In genomic region chr17:2697611-2698162, GRCh38 we compare ENCODE assay signal across 25 cellular contexts. TPM values are rescaled to one million over a fixed set of nuclear protein-coding genes. Genes with fewer than 3 reads are reported as not detected.
DNase-seq lines count a peak whose midpoint lies in the region; ATAC-seq, FAIRE-seq and TF ChIP-seq lines count a peak whose summit lies in the region.
"Had no signal": no experiment of that assay in that cellular context is flagged by ENCODE, and none has a peak within 500 bp of the region (broad histone marks: within the 10 kb centered on the region; RNA-seq: fewer than 3 reads in every experiment).

No MANE protein-coding gene starts in this region.

- TF ChIP-seq EP300 in HepG2 (IDR thresholded peaks at IDR 0.05; ENCODE audit: low read depth in 2 of 2, low read length in 2 of 2) = no peak
- no peak for TF ChIP-seq EP300 in HepG2 (CRISPR knock-in tag; IDR thresholded peaks at IDR 0.05; ENCODE audit: borderline replicate concordance)

- ATAC-seq in Right ventricle myocardium superior (ENCODE audit: poor library complexity) = no peak
- no peak for ATAC-seq in RWPE2 (ENCODE audit: low read depth)
- no peak for ATAC-seq in HepG2
- no peak for ATAC-seq in left lobe of liver
- ATAC-seq: CD8-positive, alpha-beta T cell had no signal

- H4K20me1 ChIP-seq in HepG2 (ENCODE audit: insufficient read depth, low read length) = no peaks in the 10 kb centered on the region

- 0 out of 4 replicates have a peak, but pooled peaks of 1 of the 2 experiments have one; percentile 8 for TF ChIP-seq POLR2A in HepG2 (IDR thresholded peaks at IDR 0.05; ENCODE audit: insufficient read depth in 1 of 2, low read depth in 2 of 2, low read length in 2 of 2)

- in situ Hi-C loops in HepG2 (cut with HindIII; ENCODE audit: extremely low pct_ligation_motif_present, low pct_unique_long_range_greater_than_20kb) = no loop called here

- CTCF ChIA-PET in HepG2 (lab: Yijun Ruan, JAX; ENCODE audit: low intra/inter-chr PET ratio, low total read pairs) = no interaction called here

- intact Hi-C loops in Right ventricle myocardium superior (cut with DNase I) (no loop called here), HepG2 (cut with micrococcal nuclease; ENCODE audit: unreplicated experiment) (no loop called here)

- H3K79me2 ChIP-seq in HepG2 (ENCODE audit: insufficient read depth, low read length) = no peaks in the 10 kb centered on the region

- POLR2A ChIA-PET in HepG2 (lab: Yijun Ruan, JAX) = interaction anchor here (1.8 kb wide), 1 partner anchor 13 kb away, joined by 6 read pairs; no protein-coding TSS in a partner anchor

- no peak overlapping the region for H3K9ac ChIP-seq in HepG2 (ENCODE audit: insufficient read depth, low read depth, low read length)
- H3K9ac ChIP-seq: neural progenitor cell had no signal

- peak; percentile 33 for DNase-seq in Right ventricle myocardium superior
- no peak for DNase-seq in right atrium auricular region (ENCODE audit: low spot score)
- peak; percentile 62 for DNase-seq in RWPE2 (ENCODE audit: low spot score)
- no peak for DNase-seq in HepG2 (ENCODE audit: low spot score)
- peak; percentile 41 for DNase-seq in ureter (ENCODE audit: low spot score)
- no peak for DNase-seq in T-helper 2 cell
- no peak for DNase-seq in kidney glomerular epithelial cell (lab: John Stamatoyannopoulos, UW)
- DNase-seq in left lobe of liver (ENCODE audit: low spot score) = no peak
- DNase-seq: activated CD4-positive, CD25-positive, alpha-beta regulatory T cell treated with anti-CD3 and anti-CD28 coated beads, Interleukin-2, amount 50 U/mL, for 72 hours; activated gamma-delta T cell treated with Interleukin-2 at 50 U/mL for 16 hours; CD8-positive, alpha-beta T cell; cortex of kidney; foreskin fibroblast; Kasumi-1; NCI-H1105 treated with DMSO at 0.1 percent for 48 hours; NCI-H2171 treated with DMSO at 0.1 percent for 48 hours; OCI-M1; retina; stimulated activated CD4-positive, alpha-beta T cell treated with anti-CD3 and anti-CD28 coated beads, Interleukin-15, amount 100 ng/mL, for 24 hours; stimulated activated naive CD4-positive, alpha-beta T cell had no signal

- H3K27ac ChIP-seq in right atrium auricular region (no peak overlapping the region), RWPE2 (ENCODE audit: poor library complexity, severe bottlenecking) (no peak overlapping the region), HepG2 (ENCODE audit: extremely low read length, insufficient read depth, low read length) (no peak overlapping the region)
- H3K27ac ChIP-seq: neural progenitor cell had no signal

- no TSS peak for BruUV-seq in HepG2 (replicated peaks; lab: Mats Ljungman, UMichigan)

- H3K9me3 ChIP-seq in right atrium auricular region (no peaks in the 10 kb centered on the region), RWPE2 (ENCODE audit: severe bottlenecking) (no peaks in the 10 kb centered on the region), HepG2 (ENCODE audit: low read length) (no peaks in the 10 kb centered on the region)

- no peak overlapping the region for H3K4me3 ChIP-seq in right atrium auricular region
- no peak overlapping the region for H3K4me3 ChIP-seq in RWPE2 (ENCODE audit: severe bottlenecking)
- H3K4me3 ChIP-seq in HepG2 (replicated peaks in 1 of 3; ENCODE audit: insufficient read depth in 1 of 3, low read depth in 2 of 3, low read length in 3 of 3) = no peak overlapping the region
- H3K4me3 ChIP-seq: neural progenitor cell had no signal

- H3K36me3 ChIP-seq in right atrium auricular region (peaks cover 97% of the 10 kb centered on the region), RWPE2 (ENCODE audit: low read depth) (peaks cover 83% of the 10 kb centered on the region), HepG2 (replicated peaks in 1 of 2; ENCODE audit: control insufficient read depth in 1 of 2, insufficient read depth in 2 of 2, low read length in 2 of 2) (peaks cover 51 to 76% of the 10 kb centered on the region in 2 experiments; a peak in 4 of 5 replicates)
- H3K36me3 ChIP-seq: neural progenitor cell had no signal

- no peaks in the 10 kb centered on the region for H3K27me3 ChIP-seq in right atrium auricular region
- no peaks in the 10 kb centered on the region for H3K27me3 ChIP-seq in RWPE2 (ENCODE audit: insufficient read depth, poor library complexity, severe bottlenecking)
- no peaks in the 10 kb centered on the region for H3K27me3 ChIP-seq in HepG2 (ENCODE audit: control insufficient read depth in 1 of 2, insufficient read depth in 2 of 2, low read length in 2 of 2)
- H3K27me3 ChIP-seq: neural progenitor cell had no signal

- H3K4me1 ChIP-seq in right atrium auricular region (no peaks in the 10 kb centered on the region), RWPE2 (ENCODE audit: insufficient read depth, poor library complexity, severe bottlenecking) (no peaks in the 10 kb centered on the region), HepG2 (ENCODE audit: insufficient read depth, low read length) (no peaks in the 10 kb centered on the region)
- H3K4me1 ChIP-seq: neural progenitor cell had no signal

- FAIRE-seq in HepG2 (lab: Jason Lieb, UNC) = no peak
- FAIRE-seq: endothelial cell of umbilical vein, urothelium cell line had no signal

- H3K4me2 ChIP-seq in HepG2 (ENCODE audit: low read depth, low read length) = no peak overlapping the region
- H3K4me2 ChIP-seq: neural progenitor cell had no signal

- TF ChIP-seq CTCF in right atrium auricular region (IDR thresholded peaks at IDR 0.05) (no peak), RWPE2 (IDR thresholded peaks at IDR 0.05; ENCODE audit: poor library complexity, severe bottlenecking) (no peak), HepG2 (CRISPR knock-in tag; IDR thresholded peaks at IDR 0.05) (no peak)

- no peak overlapping the region for H2AFZ ChIP-seq in HepG2 (ENCODE audit: low read length)
- H2AFZ ChIP-seq: neural progenitor cell had no signal

- no peak for TF ChIP-seq RAD21 in HepG2 (CRISPR knock-in tag; IDR thresholded peaks at IDR 0.05)

- WGBS in HepG2 (ENCODE audit: low lambda C conversion rate) = 98% methylated on average over 25 of the region's 40 CpGs

TF ChIP-seq in HepG2, 621 proteins besides CTCF, POLR2A, EP300 and RAD21:
- TF ChIP-seq HOXA3 (CRISPR knock-in tag; IDR thresholded peaks at IDR 0.05) = 0 out of 2 replicates have a peak, but pooled peaks have one; percentile 8
- TF ChIP-seq ZNF12 (CRISPR knock-in tag; IDR thresholded peaks at IDR 0.05) = no peak
- peak; percentile 50; the same call in 1 of the 2 replicates for TF ChIP-seq RBFOX2 (IDR thresholded peaks at IDR 0.05; ENCODE audit: low read depth, low read length)

RNA-seq across cellular contexts. Expression of gene CLUH, which starts 13.9 kb away (rescaled TPM):
- total RNA-seq in Right ventricle myocardium superior (175 TPM), right atrium auricular region (100 to 1,000 TPM in 1 of 2 donors, 10 to 100 TPM in 1; 94.4 to 126 TPM), HepG2 (2016; rRNA removed; fragmentation: Illumina TruSeq; extraction: Trizol) (49.8 and 60.5 TPM in 2 replicates), ureter (176 TPM), left lobe of liver (194 TPM)
- 11.3 and 11.7 TPM in 2 replicates for total RNA-seq in HepG2 (2016; cell fraction: cytosol; rRNA removed; fragmentation: Illumina TruSeq; extraction: Trizol; ENCODE audit: low read depth)
- total RNA-seq in HepG2 (2016; cell fraction: insoluble cytoplasmic fraction; rRNA removed; fragmentation: Illumina TruSeq; extraction: Trizol) = 45.0 and 62.9 TPM in 2 replicates
- 16.8 and 17.9 TPM in 2 replicates for total RNA-seq in HepG2 (2016; cell fraction: membrane; rRNA removed; fragmentation: Illumina TruSeq; extraction: Trizol)
- total RNA-seq in HepG2 (2016; cell fraction: nucleus; rRNA removed; fragmentation: Illumina TruSeq; extraction: Trizol) = 62.8 and 64.0 TPM in 2 replicates
- polyA plus RNA-seq in HepG2 (2011; rRNA removed) = 30.9 and 45.5 TPM in 2 replicates
- 12.6 and 25.6 TPM in 2 replicates for polyA plus RNA-seq in HepG2 (2011; cell fraction: cytosol; rRNA removed)
- polyA plus RNA-seq in HepG2 (2011; cell fraction: nucleus; rRNA removed) = 461 and 635 TPM in 2 replicates
- polyA plus RNA-seq in HepG2 (2012) = 51.7 and 79.2 TPM in 2 replicates
- polyA plus RNA-seq in HepG2 (2016; cell fraction: cytosol; fragmentation: Illumina TruSeq; extraction: Trizol; ENCODE audit: low read depth) = 3.2 and 3.5 TPM in 2 replicates
- 34.8 and 48.7 TPM in 2 replicates for polyA plus RNA-seq in HepG2 (2016; cell fraction: insoluble cytoplasmic fraction; fragmentation: Illumina TruSeq; extraction: Trizol; ENCODE audit: low read depth)
- polyA plus RNA-seq in HepG2 (2016; cell fraction: membrane; fragmentation: Illumina TruSeq; extraction: Trizol; ENCODE audit: low read depth) = 7.2 and 8.4 TPM in 2 replicates
- 175 and 188 TPM in 2 replicates for polyA plus RNA-seq in HepG2 (2016; cell fraction: nucleus; fragmentation: Illumina TruSeq; extraction: Trizol; ENCODE audit: insufficient read depth, low read depth)
- polyA minus RNA-seq in HepG2 (2011; rRNA and poly(A)+ RNA removed; ENCODE audit: low replicate concordance) = 37.7 and 94.5 TPM in 2 replicates
- 30.1 and 31.9 TPM in 2 replicates for polyA minus RNA-seq in HepG2 (2011; cell fraction: cytosol; rRNA and poly(A)+ RNA removed)
- 48.6 and 55.4 TPM in 2 replicates for polyA minus RNA-seq in HepG2 (2011; cell fraction: nucleus; rRNA and poly(A)+ RNA removed)

RNA-seq across cellular contexts. Expression of gene CCDC92B, which starts 51.8 kb away (rescaled TPM):
- total RNA-seq in Right ventricle myocardium superior (0.11 TPM), right atrium auricular region (not detected), HepG2 (2016; rRNA removed; fragmentation: Illumina TruSeq; extraction: Trizol) (not detected in 2 replicates), ureter (1.0 TPM), left lobe of liver (not detected)
- total RNA-seq in HepG2 (2016; cell fraction: cytosol; rRNA removed; fragmentation: Illumina TruSeq; extraction: Trizol; ENCODE audit: low read depth) = not detected in 2 replicates
- total RNA-seq in HepG2 (2016; cell fraction: insoluble cytoplasmic fraction; rRNA removed; fragmentation: Illumina TruSeq; extraction: Trizol) = not detected in 2 replicates
- not detected in 2 replicates for total RNA-seq in HepG2 (2016; cell fraction: membrane; rRNA removed; fragmentation: Illumina TruSeq; extraction: Trizol)
- total RNA-seq in HepG2 (2016; cell fraction: nucleus; rRNA removed; fragmentation: Illumina TruSeq; extraction: Trizol) = not detected in 2 replicates
- polyA plus RNA-seq in HepG2 (2011; rRNA removed) = not detected in 2 replicates
- polyA plus RNA-seq in HepG2 (2011; cell fraction: cytosol; rRNA removed) = not detected in 2 replicates
- not detected in 2 replicates for polyA plus RNA-seq in HepG2 (2011; cell fraction: nucleus; rRNA removed)
- polyA plus RNA-seq in HepG2 (2012) = 0.04 TPM in 1 of 2 replicates, not detected in the other
- polyA plus RNA-seq in HepG2 (2016; cell fraction: cytosol; fragmentation: Illumina TruSeq; extraction: Trizol; ENCODE audit: low read depth) = not detected in 2 replicates
- not detected in 2 replicates for polyA plus RNA-seq in HepG2 (2016; cell fraction: insoluble cytoplasmic fraction; fragmentation: Illumina TruSeq; extraction: Trizol; ENCODE audit: low read depth)
- not detected in 2 replicates for polyA plus RNA-seq in HepG2 (2016; cell fraction: membrane; fragmentation: Illumina TruSeq; extraction: Trizol; ENCODE audit: low read depth)
- not detected in 2 replicates for polyA plus RNA-seq in HepG2 (2016; cell fraction: nucleus; fragmentation: Illumina TruSeq; extraction: Trizol; ENCODE audit: insufficient read depth, low read depth)
- 2.1 TPM in 1 of 2 replicates, not detected in the other for polyA minus RNA-seq in HepG2 (2011; rRNA and poly(A)+ RNA removed; ENCODE audit: low replicate concordance)
- not detected in 2 replicates for polyA minus RNA-seq in HepG2 (2011; cell fraction: cytosol; rRNA and poly(A)+ RNA removed)
- not detected in 2 replicates for polyA minus RNA-seq in HepG2 (2011; cell fraction: nucleus; rRNA and poly(A)+ RNA removed)
- total RNA-seq: endothelial cell of umbilical vein, HT1080, mononuclear cell had no signal
- polyA plus RNA-seq: endothelial cell of umbilical vein had no signal

Comparison
In these comparisons a context has a peak if more than half of its experiments do, and no peak if none do; other contexts are left out.
1. DNase-seq: peak in Right ventricle myocardium superior (single experiment), RWPE2 (single experiment) and ureter (single experiment); none in right atrium auricular region (single experiment), HepG2 (single experiment), T-helper 2 cell (0 of 5), kidney glomerular epithelial cell (single experiment) and left lobe of liver (single experiment).